Comparison of ENCODE assay signal across 3 cellular contexts in the genomic region with DNA sequence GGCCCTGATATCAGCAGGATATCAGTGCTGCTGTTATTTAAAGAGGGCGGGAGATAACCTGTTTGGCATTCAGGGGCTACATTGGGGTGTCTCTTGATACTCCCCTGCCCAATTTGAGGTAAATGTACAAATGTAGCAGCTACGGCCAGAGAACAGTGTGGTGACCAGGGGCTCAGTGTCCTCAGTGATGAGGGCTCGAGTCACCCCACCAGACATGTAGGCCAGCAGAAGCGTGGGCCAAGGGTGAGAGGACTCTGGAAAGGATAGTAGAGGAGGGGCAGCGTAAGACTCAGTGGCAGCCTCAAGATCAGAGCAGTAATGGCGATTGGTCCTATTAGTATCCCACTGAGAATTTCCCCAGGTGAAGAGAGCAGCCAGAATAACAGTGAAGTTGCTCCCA.
"Had no signal": no experiment of that assay in that cellular context is flagged by ENCODE, and none has a peak within 500 bp of the region (broad histone marks: within the 10 kb centered on the region; RNA-seq: fewer than 3 reads in every experiment).

No MANE protein-coding gene starts in this region.

- H3K4me3 ChIP-seq: GM12878 had no signal

- ATAC-seq: GM12878 had no signal

- DNase-seq: GDM1, GF-D8 had no signal
